ENCODE assay signal across 34 cellular contexts in genomic region chr2:132875193-132875592, GRCh38.
"Had no signal": no experiment of that assay in that cellular context is flagged by ENCODE, and none has a peak within 500 bp of the region (broad histone marks: within the 10 kb centered on the region; RNA-seq: fewer than 3 reads in every experiment).

No MANE protein-coding gene starts in this region.

- H3K27ac ChIP-seq: cardiac muscle cell, Peyer's patch, SJSA1 had no signal

- H3K4me3 Mint-ChIP-seq: activated CD4-positive, alpha-beta memory T cell treated with anti-CD3 and anti-CD28 coated beads for 36 hours; activated CD4-positive, alpha-beta T cell treated with anti-CD3 and anti-CD28 coated beads for 36 hours; activated naive CD8-positive, alpha-beta T cell treated with anti-CD3 and anti-CD28 coated beads for 36 hours; activated T-cell treated with anti-CD3 and anti-CD28 coated beads, Interleukin-2, amount 50 U/mL, for 4 hours; central memory CD8-positive, alpha-beta T cell; T-helper 1 cell treated with Interleukin-12 subunit alpha and Interleukin-12 subunit beta and Interleukin-4 antibody, amounts not matched to agents 30 μg/mL and 1 μg/mL, for 36 hours; T-helper 2 cell treated with Interferon-gamma antibody and Interleukin-4, amounts not matched to agents 5 μg/mL and 100 μg/mL, for 36 hours had no signal

- FAIRE-seq: TTC549 had no signal

- H3K9me3 ChIP-seq: MG63, Peyer's patch, SJSA1, SK-N-SH had no signal

- H3K4me3 ChIP-seq: cardiac muscle cell, MG63, Peyer's patch, SJSA1 had no signal

- H3K27ac Mint-ChIP-seq: activated CD4-positive, alpha-beta memory T cell treated with anti-CD3 and anti-CD28 coated beads for 36 hours; activated CD4-positive, alpha-beta T cell treated with anti-CD3 and anti-CD28 coated beads for 36 hours; activated naive CD8-positive, alpha-beta T cell treated with anti-CD3 and anti-CD28 coated beads for 36 hours; T-helper 1 cell treated with Interleukin-12 subunit alpha and Interleukin-12 subunit beta and Interleukin-4 antibody, amounts not matched to agents 30 μg/mL and 1 μg/mL, for 36 hours; T-helper 2 cell treated with Interferon-gamma antibody and Interleukin-4, amounts not matched to agents 5 μg/mL and 100 μg/mL, for 36 hours had no signal

- H3K27me3 Mint-ChIP-seq: activated CD4-positive, alpha-beta memory T cell treated with anti-CD3 and anti-CD28 coated beads for 36 hours; activated CD4-positive, alpha-beta T cell treated with anti-CD3 and anti-CD28 coated beads for 36 hours; activated naive CD8-positive, alpha-beta T cell treated with anti-CD3 and anti-CD28 coated beads for 36 hours; central memory CD8-positive, alpha-beta T cell had no signal

- H3K4me1 Mint-ChIP-seq: activated CD4-positive, alpha-beta T cell treated with anti-CD3 and anti-CD28 coated beads for 36 hours; activated naive CD8-positive, alpha-beta T cell treated with anti-CD3 and anti-CD28 coated beads for 36 hours; central memory CD8-positive, alpha-beta T cell had no signal

- DNase-seq: activated CD4-positive, alpha-beta memory T cell treated with anti-CD3 and anti-CD28 coated beads for 36 hours; activated CD4-positive, alpha-beta T cell treated with anti-CD3 and anti-CD28 coated beads for 36 hours; activated CD4-positive, alpha-beta T cell treated with anti-CD3 and anti-CD28 coated beads, Interleukin-2, amount 50 U/mL, for 1 hour; activated CD8-positive, alpha-beta memory T cell treated with anti-CD3 and anti-CD28 coated beads, Interleukin-2, amount 50 U/mL, for 4 hours; activated effector memory CD4-positive, alpha-beta T cell treated with anti-CD3 and anti-CD28 coated beads, Interleukin-2, amount 50 U/mL, for 16 hours; activated naive CD4-positive, alpha-beta T cell; activated naive CD4-positive, alpha-beta T cell treated with anti-CD3 and anti-CD28 coated beads, Interleukin-2, amount 50 U/mL, for 16 hours; activated naive CD8-positive, alpha-beta T cell treated with anti-CD3 and anti-CD28 coated beads for 36 hours; activated T-cell treated with anti-CD3 and anti-CD28 coated beads for 4 hours; activated T-cell treated with anti-CD3 and anti-CD28 coated beads, Interleukin-2, amount 50 U/mL, for 4 hours; amniotic stem cell; aorta; Kasumi-1; MG63; NCI-H1048; NCI-H1105 treated with DMSO at 0.1 percent for 48 hours; NCI-H1436; NCI-H1694 treated with DMSO at 0.1 percent for 48 hours; NCI-H2029; NCI-H345; NCI-H524 treated with DMSO at 0.1 percent for 48 hours; NCI-H748 treated with DMSO at 0.1 percent for 48 hours; NK-92 treated with Interleukin-12 subunit alpha and Interleukin-12 subunit beta, amount 100 ng/mL, for 24 hours; PC-3; Peyer's patch; RPMI8226; SHP77 treated with DMSO at 0.1 percent for 48 hours; SK-N-SH had no signal

- H3K36me3 ChIP-seq: cardiac muscle cell, MG63, Peyer's patch, SJSA1 had no signal

- H3K4me2 ChIP-seq: SK-N-SH had no signal

- H3K36me3 Mint-ChIP-seq: activated CD4-positive, alpha-beta memory T cell treated with anti-CD3 and anti-CD28 coated beads for 36 hours; activated naive CD8-positive, alpha-beta T cell treated with anti-CD3 and anti-CD28 coated beads for 36 hours had no signal

- H3K9me3 Mint-ChIP-seq: activated CD4-positive, alpha-beta memory T cell treated with anti-CD3 and anti-CD28 coated beads for 36 hours; activated naive CD8-positive, alpha-beta T cell treated with anti-CD3 and anti-CD28 coated beads for 36 hours; activated T-cell treated with anti-CD3 and anti-CD28 coated beads, Interleukin-2, amount 50 U/mL, for 4 hours; T-helper 1 cell treated with Interleukin-12 subunit alpha and Interleukin-12 subunit beta and Interleukin-4 antibody, amounts not matched to agents 30 μg/mL and 1 μg/mL, for 36 hours; T-helper 2 cell treated with Interferon-gamma antibody and Interleukin-4, amounts not matched to agents 5 μg/mL and 100 μg/mL, for 36 hours had no signal

- H3K9ac ChIP-seq: SK-N-SH had no signal

- H3K4me1 ChIP-seq: Peyer's patch, SJSA1 had no signal

- H3K27me3 ChIP-seq: cardiac muscle cell, MG63, Peyer's patch, SJSA1 had no signal
